Comparison of ENCODE assay signal across 18 cellular contexts in genomic region chr7:54722026-54722425, GRCh38.
"Had no signal": no experiment of that assay in that cellular context is flagged by ENCODE, and none has a peak within 500 bp of the region (broad histone marks: within the 10 kb centered on the region; RNA-seq: fewer than 3 reads in every experiment).

No MANE protein-coding gene starts in this region.

- DNase-seq: effector CD4-positive, alpha-beta T cell; endodermal cell; erythroblast; foreskin keratinocyte; immature natural killer cell; left ventricle myocardium inferior; lower lobe of right lung; natural killer cell; posterior cingulate gyrus; stimulated activated CD4-positive, alpha-beta T cell treated with anti-CD3 and anti-CD28 coated beads, Interleukin-2, amount 100 ng/mL, for 48 hours; testis; upper lobe of right lung had no signal

- H3K4me1 ChIP-seq: foreskin keratinocyte, left ventricle myocardium inferior, lower lobe of right lung, right atrium auricular region, testis, tibial nerve, upper lobe of right lung had no signal

- FAIRE-seq: endothelial cell of umbilical vein, keratinocyte had no signal

- H3K36me3 ChIP-seq: left ventricle myocardium inferior, lower lobe of right lung, right atrium auricular region, tibial nerve, upper lobe of right lung had no signal

- H3K9me3 ChIP-seq: lower lobe of right lung, right atrium auricular region, testis, upper lobe of right lung had no signal

- H3K27me3 ChIP-seq: right atrium auricular region, testis, tibial nerve, upper lobe of right lung had no signal

- ATAC-seq: foreskin keratinocyte, lower lobe of right lung, natural killer cell, upper lobe of right lung had no signal

- H3K4me3 ChIP-seq: coronary artery, left ventricle myocardium inferior, lower lobe of right lung, right atrium auricular region, smooth muscle cell, testis, tibial nerve, upper lobe of right lung had no signal

- H3K4me2 ChIP-seq: smooth muscle cell had no signal

- H3K27ac ChIP-seq: coronary artery, foreskin keratinocyte, left ventricle myocardium inferior, lower lobe of right lung, right atrium auricular region, testis, tibial nerve, upper lobe of right lung had no signal
